In genomic region chr20:4722571-4722970, GRCh38 we compare ENCODE assay signal across 19 cellular contexts. TPM values are rescaled to one million over a fixed set of nuclear protein-coding genes. Genes with fewer than 3 reads are reported as not detected.
DNase-seq lines count a peak whose midpoint lies in the region; ATAC-seq and TF ChIP-seq lines count a peak whose summit lies in the region.
"Had no signal": no experiment of that assay in that cellular context is flagged by ENCODE, and none has a peak within 500 bp of the region (broad histone marks: within the 10 kb centered on the region; RNA-seq: fewer than 3 reads in every experiment).

No MANE protein-coding gene starts in this region.

- in situ Hi-C loops in KBM-7 (cut with MboI; ENCODE audit: low pct_unique_long_range_greater_than_20kb, low sequenced_read_pairs), result no loop called here

- ATAC-seq in stimulated activated memory B cell treated with anti-CD40 and anti-IgM and Interleukin-4, amounts not matched to agents 10 μg/mL and 1 μg/mL and 100 μg/mL, for 72 hours, result no peak
- ATAC-seq: A549; CD8-positive, alpha-beta T cell had no signal

- peaks cover 45% of the 10 kb centered on the region for H3K4me1 Mint-ChIP-seq in brain
- peaks cover 57% of the 10 kb centered on the region for H3K4me1 Mint-ChIP-seq in endothelial cell (ENCODE audit: unreplicated experiment)
- peaks cover 36% of the 10 kb centered on the region for H3K4me1 Mint-ChIP-seq in stimulated activated memory B cell treated with anti-CD40 and anti-IgM and Interleukin-4, amounts not matched to agents 10 μg/mL and 1 μg/mL and 100 μg/mL, for 72 hours

- H3K27ac Mint-ChIP-seq in brain (peak overlapping the region in 3 of 5 experiments; percentile 9 to 74 (median 57)), endothelial cell (ENCODE audit: unreplicated experiment) (no peak overlapping the region)
- peak overlapping the region; percentile 84 for H3K27ac Mint-ChIP-seq in stimulated activated memory B cell treated with anti-CD40 and anti-IgM and Interleukin-4, amounts not matched to agents 10 μg/mL and 1 μg/mL and 100 μg/mL, for 72 hours
- H3K27ac Mint-ChIP-seq: CD14-positive monocyte; CD8-positive, alpha-beta T cell; HFFc6 had no signal

- TF ChIP-seq CTCF in brain (conservative IDR thresholded peaks at IDR 0.05) (no peak), endothelial cell (IDR thresholded peaks at IDR 0.05; ENCODE audit: unreplicated experiment) (no peak)

- H3K9me3 Mint-ChIP-seq in brain (peaks cover 0 to 3% (median 0%) of the 10 kb centered on the region in 5 experiments), endothelial cell (ENCODE audit: unreplicated experiment) (no peaks in the 10 kb centered on the region)
- H3K9me3 Mint-ChIP-seq in stimulated activated memory B cell treated with anti-CD40 and anti-IgM and Interleukin-4, amounts not matched to agents 10 μg/mL and 1 μg/mL and 100 μg/mL, for 72 hours, result no peaks in the 10 kb centered on the region
- H3K9me3 Mint-ChIP-seq: CD8-positive, alpha-beta T cell; HFFc6 had no signal

- H3K36me3 Mint-ChIP-seq in brain (no peaks in the 10 kb centered on the region), endothelial cell (ENCODE audit: low read depth, unreplicated experiment) (peaks cover 36% of the 10 kb centered on the region)
- H3K36me3 Mint-ChIP-seq in stimulated activated memory B cell treated with anti-CD40 and anti-IgM and Interleukin-4, amounts not matched to agents 10 μg/mL and 1 μg/mL and 100 μg/mL, for 72 hours, result no peaks in the 10 kb centered on the region
- H3K36me3 Mint-ChIP-seq: CD14-positive monocyte; CD8-positive, alpha-beta T cell had no signal

- H3K27me3 Mint-ChIP-seq in brain (peaks cover 16% of the 10 kb centered on the region), endothelial cell (ENCODE audit: unreplicated experiment) (peaks cover 7% of the 10 kb centered on the region)
- H3K27me3 Mint-ChIP-seq in stimulated activated memory B cell treated with anti-CD40 and anti-IgM and Interleukin-4, amounts not matched to agents 10 μg/mL and 1 μg/mL and 100 μg/mL, for 72 hours, result no peaks in the 10 kb centered on the region

- DNase-seq in NCI-H82 (lab: John Stamatoyannopoulos, UW), result peak; percentile 75
- no peak for DNase-seq in endothelial cell (ENCODE audit: low spot score)
- no peak for DNase-seq in 8988T
- no peak for DNase-seq in NCI-H345 (lab: John Stamatoyannopoulos, UW)
- DNase-seq in KBM-7, result no peak
- DNase-seq: CD8-positive, alpha-beta T cell; COR-L47; DMS153; DMS79 treated with DMSO at 0.1 percent for 48 hours; EL; GOT3; HCEC 1CT; HFFc6 had no signal

- H3K4me3 Mint-ChIP-seq in brain, result peak overlapping the region in 1 of 5 experiments; percentile 29
- peak overlapping the region; percentile 97 for H3K4me3 Mint-ChIP-seq in endothelial cell (ENCODE audit: unreplicated experiment)
- H3K4me3 Mint-ChIP-seq in stimulated activated memory B cell treated with anti-CD40 and anti-IgM and Interleukin-4, amounts not matched to agents 10 μg/mL and 1 μg/mL and 100 μg/mL, for 72 hours, result no peak overlapping the region
- H3K4me3 Mint-ChIP-seq: CD14-positive monocyte; CD8-positive, alpha-beta T cell; HFFc6 had no signal

RNA-seq across cellular contexts. Expression of gene PRND, which starts 0.9 kb away (rescaled TPM):
- not detected for polyA plus RNA-seq in brain (ENCODE audit: insufficient read depth, low read depth, low replicate concordance)
- total RNA-seq in endothelial cell (ENCODE audit: unreplicated experiment), result 371 TPM
- total RNA-seq: CD8-positive, alpha-beta T cell had no signal
- polyA plus RNA-seq: A549, AG04450, BJ, CD14-positive monocyte had no signal

RNA-seq across cellular contexts. Expression of gene PRNP, which starts 36.3 kb away (rescaled TPM):
- polyA plus RNA-seq in brain (ENCODE audit: insufficient read depth, low read depth, low replicate concordance), result 133 TPM
- total RNA-seq in endothelial cell (ENCODE audit: unreplicated experiment), result 157 TPM
